Comparison of ENCODE assay signal across 22 cellular contexts in genomic region chr2:182826051-182826450, GRCh38. TPM values are rescaled to one million over a fixed set of nuclear protein-coding genes. Genes with fewer than 3 reads are reported as not detected.
"Had no signal": no experiment of that assay in that cellular context is flagged by ENCODE, and none has a peak within 500 bp of the region (broad histone marks: within the 10 kb centered on the region; RNA-seq: fewer than 3 reads in every experiment).

No MANE protein-coding gene starts in this region.

- H3K27ac ChIP-seq: breast epithelium, heart left ventricle, left lung, neutrophil, parathyroid adenoma, upper lobe of right lung, VCaP had no signal

- H3K4me3 ChIP-seq: ascending aorta, breast epithelium, heart left ventricle, left lung, thoracic aorta, upper lobe of right lung had no signal

- H3K27me3 ChIP-seq: ascending aorta, breast epithelium, heart left ventricle, left lung, neutrophil, upper lobe of right lung had no signal

- DNase-seq: activated CD4-positive, alpha-beta T cell treated with anti-CD3 and anti-CD28 coated beads for 1 hour; activated CD4-positive, alpha-beta T cell treated with anti-CD3 and anti-CD28 coated beads, Interleukin-2, amount 50 U/mL, for 4 hours; activated naive CD4-positive, alpha-beta T cell treated with anti-CD3 and anti-CD28 coated beads for 36 hours; cerebellar nuclear complex; effector memory CD4-positive, alpha-beta T cell; foreskin melanocyte; heart left ventricle; islet precursor cell; left lung; mammary epithelial cell; naive thymus-derived CD4-positive, alpha-beta T cell; stimulated activated CD4-positive, alpha-beta T cell treated with anti-CD3 and anti-CD28 coated beads, Interleukin-12 subunit alpha, Interleukin-12 subunit beta, amount 100 ng/mL, for 4 hours; stimulated activated CD4-positive, alpha-beta T cell treated with anti-CD3 and anti-CD28 coated beads, Interleukin-2, amount 100 ng/mL, for 24 hours; T1000; upper lobe of right lung had no signal

- H3K9ac ChIP-seq: parathyroid adenoma had no signal

- H2AFZ ChIP-seq: parathyroid adenoma had no signal

- H3K4me1 ChIP-seq: breast epithelium, heart left ventricle, left lung, parathyroid adenoma, upper lobe of right lung had no signal

- H3K36me3 ChIP-seq: ascending aorta, breast epithelium, heart left ventricle, left lung, neutrophil, thoracic aorta, upper lobe of right lung had no signal

- H3K79me2 ChIP-seq: parathyroid adenoma had no signal

- H3K9me3 ChIP-seq: ascending aorta, breast epithelium, heart left ventricle, left lung, neutrophil, thoracic aorta, upper lobe of right lung had no signal

- ATAC-seq: heart left ventricle; left lung; naive thymus-derived CD4-positive, alpha-beta T cell; stimulated activated effector memory CD8-positive, alpha-beta T cell treated with anti-CD3 and anti-CD28 coated beads, Interleukin-12 subunit alpha, Interleukin-12 subunit beta, amount 100 ng/mL, for 72 hours; upper lobe of right lung had no signal

RNA-seq across cellular contexts. Expression of gene FRZB, which starts 40.4 kb away (rescaled TPM):
- polyA plus RNA-seq: mammary epithelial cell; naive thymus-derived CD4-positive, alpha-beta T cell had no signal
